In the genomic region with DNA sequence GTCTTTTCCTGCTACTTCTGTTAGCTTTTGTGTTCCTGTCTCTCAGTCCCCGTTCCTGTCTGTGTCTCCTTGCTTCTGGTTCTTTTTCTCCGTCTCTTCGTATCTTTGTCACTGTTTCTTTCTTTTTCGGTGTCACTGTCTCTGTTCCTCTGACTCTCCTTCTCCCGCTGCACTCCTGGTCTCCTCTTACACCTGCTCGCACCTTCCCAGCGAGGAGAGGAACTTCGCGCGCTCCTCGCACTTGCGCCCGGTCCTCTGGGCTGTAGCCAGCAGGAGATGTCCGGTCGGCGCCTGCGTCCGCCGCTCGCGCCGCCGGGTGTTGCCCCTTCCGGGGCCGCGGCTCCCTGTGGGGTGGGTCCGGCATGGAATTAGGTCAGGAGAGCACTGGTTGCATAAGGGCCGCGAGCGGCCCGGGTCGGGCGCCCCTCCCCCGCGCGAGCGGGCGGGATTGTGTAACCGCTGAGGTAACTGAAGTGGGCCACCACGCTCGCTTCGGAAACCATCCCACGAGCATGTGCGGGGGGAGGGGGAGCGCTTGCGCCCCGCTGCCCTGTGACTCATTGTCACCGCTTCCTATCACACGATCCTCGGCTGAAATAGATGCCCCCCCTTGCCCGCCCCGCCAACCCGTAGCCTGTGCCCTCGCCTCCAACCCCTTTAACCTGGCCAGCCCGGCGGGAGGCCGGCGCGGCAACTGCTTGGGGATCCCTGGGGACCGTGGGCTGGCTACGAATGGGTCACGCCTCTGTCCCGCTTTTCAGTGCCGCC, we compare ENCODE assay signal across 1 cellular context.
A peak's percentile ranks its signal among the peaks of the same experiment; 100 is the strongest.
TF ChIP-seq lines count a peak whose summit lies in the region.

No MANE protein-coding gene starts in this region.

TF ChIP-seq in HepG2, 621 proteins besides CTCF, POLR2A, EP300 and RAD21 (continued from another document and continues in another):
- TF ChIP-seq, protein P1, sequence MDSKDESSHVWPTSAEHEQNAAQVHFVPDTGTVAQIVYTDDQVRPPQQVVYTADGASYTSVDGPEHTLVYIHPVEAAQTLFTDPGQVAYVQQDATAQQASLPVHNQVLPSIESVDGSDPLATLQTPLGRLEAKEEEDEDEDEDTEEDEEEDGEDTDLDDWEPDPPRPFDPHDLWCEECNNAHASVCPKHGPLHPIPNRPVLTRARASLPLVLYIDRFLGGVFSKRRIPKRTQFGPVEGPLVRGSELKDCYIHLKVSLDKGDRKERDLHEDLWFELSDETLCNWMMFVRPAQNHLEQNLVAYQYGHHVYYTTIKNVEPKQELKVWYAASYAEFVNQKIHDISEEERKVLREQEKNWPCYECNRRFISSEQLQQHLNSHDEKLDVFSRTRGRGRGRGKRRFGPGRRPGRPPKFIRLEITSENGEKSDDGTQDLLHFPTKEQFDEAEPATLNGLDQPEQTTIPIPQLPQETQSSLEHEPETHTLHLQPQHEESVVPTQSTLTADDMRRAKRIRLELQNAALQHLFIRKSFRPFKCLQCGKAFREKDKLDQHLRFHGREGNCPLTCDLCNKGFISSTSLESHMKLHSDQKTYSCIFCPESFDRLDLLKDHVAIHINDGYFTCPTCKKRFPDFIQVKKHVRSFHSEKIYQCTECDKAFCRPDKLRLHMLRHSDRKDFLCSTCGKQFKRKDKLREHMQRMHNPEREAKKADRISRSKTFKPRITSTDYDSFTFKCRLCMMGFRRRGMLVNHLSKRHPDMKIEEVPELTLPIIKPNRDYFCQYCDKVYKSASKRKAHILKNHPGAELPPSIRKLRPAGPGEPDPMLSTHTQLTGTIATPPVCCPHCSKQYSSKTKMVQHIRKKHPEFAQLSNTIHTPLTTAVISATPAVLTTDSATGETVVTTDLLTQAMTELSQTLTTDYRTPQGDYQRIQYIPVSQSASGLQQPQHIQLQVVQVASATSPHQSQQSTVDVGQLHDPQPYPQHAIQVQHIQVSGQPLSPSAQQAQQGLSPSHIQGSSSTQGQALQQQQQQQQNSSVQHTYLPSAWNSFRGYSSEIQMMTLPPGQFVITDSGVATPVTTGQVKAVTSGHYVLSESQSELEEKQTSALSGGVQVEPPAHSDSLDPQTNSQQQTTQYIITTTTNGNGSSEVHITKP (CRISPR knock-in tag; IDR thresholded peaks at IDR 0.05; ENCODE audit: low read depth) = no peak
- TF ChIP-seq SMYD3 (CRISPR knock-in tag; IDR thresholded peaks at IDR 0.05) (0 out of 2 replicates have a peak, but pooled peaks have one; percentile 26), ZNF282 (IDR thresholded peaks at IDR 0.05; ENCODE audit: partially characterized antibody) (no peak), ZNF24 (IDR thresholded peaks at IDR 0.05) (no peak), TCF7L2 (IDR thresholded peaks at IDR 0.05; ENCODE audit: low read depth, low read length) (no peak), SIN3A (IDR thresholded peaks at IDR 0.05; ENCODE audit: borderline replicate concordance, low read depth, low read length) (0 out of 2 replicates have a peak, but pooled peaks have one; percentile 31), SIN3B (IDR thresholded peaks at IDR 0.05; ENCODE audit: low read length) (no peak), ZBED4 (CRISPR knock-in tag; IDR thresholded peaks at IDR 0.05; ENCODE audit: borderline replicate concordance) (peak; percentile 85), ZNF383 (CRISPR knock-in tag; IDR thresholded peaks at IDR 0.05; ENCODE audit: borderline replicate concordance) (no peak), ATAD3A (CRISPR knock-in tag; IDR thresholded peaks at IDR 0.05) (no peak), DMAP1 (CRISPR knock-in tag; IDR thresholded peaks at IDR 0.05) (peak; percentile 42; the same call in 1 of the 2 replicates), TEF (CRISPR knock-in tag; IDR thresholded peaks at IDR 0.05) (peak; percentile 95), CBX1 (IDR thresholded peaks at IDR 0.05; ENCODE audit: low read depth) (no peak), BRCA1 (CRISPR knock-in tag; IDR thresholded peaks at IDR 0.05) (no peak), ZNF891 (CRISPR knock-in tag; IDR thresholded peaks at IDR 0.05) (no peak), ARID3A (IDR thresholded peaks at IDR 0.05; ENCODE audit: low read depth, low read length) (no peak), ZNF33A (CRISPR knock-in tag; IDR thresholded peaks at IDR 0.05; ENCODE audit: borderline replicate concordance) (no peak), KLF12 (CRISPR knock-in tag; IDR thresholded peaks at IDR 0.05; ENCODE audit: borderline replicate concordance) (no peak), ELF1 (CRISPR knock-in tag; IDR thresholded peaks at IDR 0.05) (peak; percentile 24; the same call in 1 of the 2 replicates), JARID2 (CRISPR knock-in tag; IDR thresholded peaks at IDR 0.05; ENCODE audit: insufficient replicate concordance) (no peak), ZNF234 (CRISPR knock-in tag; conservative IDR thresholded peaks at IDR 0.05) (no peak), KDM3A (CRISPR knock-in tag; IDR thresholded peaks at IDR 0.05; ENCODE audit: low read depth) (0 out of 2 replicates have a peak, but pooled peaks have one; percentile 57), BCL6 (CRISPR knock-in tag; IDR thresholded peaks at IDR 0.05) (peak; percentile 86), ZNF276 (CRISPR knock-in tag; IDR thresholded peaks at IDR 0.05; ENCODE audit: low read depth) (no peak), SRSF4 (IDR thresholded peaks at IDR 0.05; ENCODE audit: low read depth, low read length, poor library complexity, severe bottlenecking) (no peak), MTA3 (CRISPR knock-in tag; IDR thresholded peaks at IDR 0.05) (no peak), ZNF160 (CRISPR knock-in tag; IDR thresholded peaks at IDR 0.05) (no peak), KAT2B (IDR thresholded peaks at IDR 0.05; ENCODE audit: borderline replicate concordance, low read depth, low read length) (no peak), RARG (CRISPR knock-in tag; IDR thresholded peaks at IDR 0.05; ENCODE audit: low read depth) (no peak)
- TF ChIP-seq, protein P2, sequence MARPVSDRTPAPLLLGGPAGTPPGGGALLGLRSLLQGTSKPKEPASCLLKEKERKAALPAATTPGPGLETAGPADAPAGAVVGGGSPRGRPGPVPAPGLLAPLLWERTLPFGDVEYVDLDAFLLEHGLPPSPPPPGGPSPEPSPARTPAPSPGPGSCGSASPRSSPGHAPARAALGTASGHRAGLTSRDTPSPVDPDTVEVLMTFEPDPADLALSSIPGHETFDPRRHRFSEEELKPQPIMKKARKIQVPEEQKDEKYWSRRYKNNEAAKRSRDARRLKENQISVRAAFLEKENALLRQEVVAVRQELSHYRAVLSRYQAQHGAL (CRISPR knock-in tag; IDR thresholded peaks at IDR 0.05; ENCODE audit: not compliant biosample characterization) = no peak
- TF ChIP-seq, protein P3, sequence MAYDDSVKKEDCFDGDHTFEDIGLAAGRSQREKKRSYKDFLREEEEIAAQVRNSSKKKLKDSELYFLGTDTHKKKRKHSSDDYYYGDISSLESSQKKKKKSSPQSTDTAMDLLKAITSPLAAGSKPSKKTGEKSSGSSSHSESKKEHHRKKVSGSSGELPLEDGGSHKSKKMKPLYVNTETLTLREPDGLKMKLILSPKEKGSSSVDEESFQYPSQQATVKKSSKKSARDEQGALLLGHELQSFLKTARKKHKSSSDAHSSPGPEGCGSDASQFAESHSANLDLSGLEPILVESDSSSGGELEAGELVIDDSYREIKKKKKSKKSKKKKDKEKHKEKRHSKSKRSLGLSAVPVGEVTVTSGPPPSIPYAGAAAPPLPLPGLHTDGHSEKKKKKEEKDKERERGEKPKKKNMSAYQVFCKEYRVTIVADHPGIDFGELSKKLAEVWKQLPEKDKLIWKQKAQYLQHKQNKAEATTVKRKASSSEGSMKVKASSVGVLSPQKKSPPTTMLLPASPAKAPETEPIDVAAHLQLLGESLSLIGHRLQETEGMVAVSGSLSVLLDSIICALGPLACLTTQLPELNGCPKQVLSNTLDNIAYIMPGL (CRISPR knock-in tag; IDR thresholded peaks at IDR 0.05; ENCODE audit: borderline replicate concordance in 1 of 2, low read depth in 1 of 2) = no peak
- TF ChIP-seq, protein P4, sequence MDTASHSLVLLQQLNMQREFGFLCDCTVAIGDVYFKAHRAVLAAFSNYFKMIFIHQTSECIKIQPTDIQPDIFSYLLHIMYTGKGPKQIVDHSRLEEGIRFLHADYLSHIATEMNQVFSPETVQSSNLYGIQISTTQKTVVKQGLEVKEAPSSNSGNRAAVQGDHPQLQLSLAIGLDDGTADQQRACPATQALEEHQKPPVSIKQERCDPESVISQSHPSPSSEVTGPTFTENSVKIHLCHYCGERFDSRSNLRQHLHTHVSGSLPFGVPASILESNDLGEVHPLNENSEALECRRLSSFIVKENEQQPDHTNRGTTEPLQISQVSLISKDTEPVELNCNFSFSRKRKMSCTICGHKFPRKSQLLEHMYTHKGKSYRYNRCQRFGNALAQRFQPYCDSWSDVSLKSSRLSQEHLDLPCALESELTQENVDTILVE (CRISPR knock-in tag; IDR thresholded peaks at IDR 0.05) = peak; percentile 52; the same call in 1 of the 2 replicates
- TF ChIP-seq, protein P5, sequence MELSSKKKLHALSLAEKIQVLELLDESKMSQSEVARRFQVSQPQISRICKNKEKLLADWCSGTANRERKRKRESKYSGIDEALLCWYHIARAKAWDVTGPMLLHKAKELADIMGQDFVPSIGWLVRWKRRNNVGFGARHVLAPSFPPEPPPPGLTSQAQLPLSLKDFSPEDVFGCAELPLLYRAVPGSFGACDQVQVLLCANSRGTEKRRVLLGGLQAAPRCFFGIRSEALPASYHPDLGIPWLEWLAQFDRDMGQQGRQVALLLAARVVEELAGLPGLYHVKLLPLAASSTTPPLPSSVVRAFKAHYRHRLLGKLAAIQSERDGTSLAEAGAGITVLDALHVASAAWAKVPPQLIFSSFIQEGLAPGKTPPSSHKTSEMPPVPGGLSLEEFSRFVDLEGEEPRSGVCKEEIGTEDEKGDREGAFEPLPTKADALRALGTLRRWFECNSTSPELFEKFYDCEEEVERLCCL (CRISPR knock-in tag; IDR thresholded peaks at IDR 0.05; ENCODE audit: borderline replicate concordance) = no peak
- TF ChIP-seq, protein P6, sequence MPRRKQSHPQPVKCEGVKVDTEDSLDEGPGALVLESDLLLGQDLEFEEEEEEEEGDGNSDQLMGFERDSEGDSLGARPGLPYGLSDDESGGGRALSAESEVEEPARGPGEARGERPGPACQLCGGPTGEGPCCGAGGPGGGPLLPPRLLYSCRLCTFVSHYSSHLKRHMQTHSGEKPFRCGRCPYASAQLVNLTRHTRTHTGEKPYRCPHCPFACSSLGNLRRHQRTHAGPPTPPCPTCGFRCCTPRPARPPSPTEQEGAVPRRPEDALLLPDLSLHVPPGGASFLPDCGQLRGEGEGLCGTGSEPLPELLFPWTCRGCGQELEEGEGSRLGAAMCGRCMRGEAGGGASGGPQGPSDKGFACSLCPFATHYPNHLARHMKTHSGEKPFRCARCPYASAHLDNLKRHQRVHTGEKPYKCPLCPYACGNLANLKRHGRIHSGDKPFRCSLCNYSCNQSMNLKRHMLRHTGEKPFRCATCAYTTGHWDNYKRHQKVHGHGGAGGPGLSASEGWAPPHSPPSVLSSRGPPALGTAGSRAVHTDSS (CRISPR knock-in tag; conservative IDR thresholded peaks at IDR 0.05) = no peak
